21 cellular contexts compared by ENCODE assay signal in the genomic region with DNA sequence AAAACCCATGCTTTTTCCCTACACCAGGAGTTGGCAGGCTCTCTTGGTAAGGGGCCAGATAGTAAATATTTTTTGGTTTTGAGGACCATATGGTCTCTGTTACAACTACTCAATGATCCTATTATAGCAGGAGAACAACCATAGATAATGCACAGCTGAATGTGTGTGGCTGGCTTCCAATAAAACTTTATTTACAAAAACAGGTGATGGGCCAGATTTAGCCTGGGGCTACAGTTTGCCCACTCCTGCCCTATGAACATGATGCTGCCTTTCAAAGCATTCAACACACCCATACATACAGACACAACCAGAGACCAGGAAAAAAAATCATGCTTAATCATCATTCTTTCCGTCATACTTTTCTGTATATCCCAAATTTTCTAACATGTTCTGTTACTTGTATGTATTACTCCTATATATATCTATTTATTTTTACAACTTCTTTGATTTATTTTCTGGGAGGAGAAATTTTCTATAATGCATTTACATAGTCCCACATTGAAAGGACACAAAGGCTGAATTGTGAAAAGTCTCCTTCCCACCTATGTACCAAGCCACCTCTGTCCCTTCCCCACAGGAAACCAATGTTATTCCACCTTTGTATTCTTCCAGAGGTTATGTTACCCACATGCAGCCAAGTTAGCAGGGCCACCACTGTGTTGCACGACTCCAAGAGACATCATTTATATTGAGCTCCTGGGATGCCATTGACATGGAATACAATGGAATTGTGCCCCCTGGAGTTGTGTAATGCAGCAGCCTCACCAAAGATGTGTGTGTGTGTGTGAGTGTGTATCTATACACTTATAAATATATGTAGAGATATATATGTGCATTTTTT. TPM values are rescaled to one million over a fixed set of nuclear protein-coding genes. Genes with fewer than 3 reads are reported as not detected.
DNase-seq lines count a peak whose midpoint lies in the region; TF ChIP-seq lines count a peak whose summit lies in the region.
"Had no signal": no experiment of that assay in that cellular context is flagged by ENCODE, and none has a peak within 500 bp of the region (broad histone marks: within the 10 kb centered on the region; RNA-seq: fewer than 3 reads in every experiment).

No MANE protein-coding gene starts in this region.

- no peak overlapping the region for H3K4me3 Mint-ChIP-seq in endothelial cell (ENCODE audit: unreplicated experiment)
- H3K4me3 Mint-ChIP-seq: activated CD4-positive, alpha-beta T cell treated with anti-CD3 and anti-CD28 coated beads for 36 hours; activated naive CD4-positive, alpha-beta T cell treated with anti-CD3 and anti-CD28 coated beads, Interleukin-2, amount 10 ng/mL, durations not matched to agents 7 days and 5 days; activated T-cell treated with anti-CD3 and anti-CD28 coated beads, Interleukin-2, amount 50 U/mL, for 72 hours; memory B cell; stimulated activated naive CD8-positive, alpha-beta T cell treated with anti-CD3 and anti-CD28 coated beads, Interleukin-15, amount 100 ng/mL, for 72 hours had no signal

- no peak for TF ChIP-seq CTCF in endothelial cell (IDR thresholded peaks at IDR 0.05; ENCODE audit: unreplicated experiment)

- H3K9me3 ChIP-seq in SJCRH30 (replicated peaks): no peaks in the 10 kb centered on the region
- H3K9me3 ChIP-seq: HAP-1, tibial nerve had no signal

- no peaks in the 10 kb centered on the region for H3K36me3 Mint-ChIP-seq in endothelial cell (ENCODE audit: low read depth, unreplicated experiment)
- H3K36me3 Mint-ChIP-seq: activated naive CD4-positive, alpha-beta T cell treated with anti-CD3 and anti-CD28 coated beads, Interleukin-2, amount 10 ng/mL, durations not matched to agents 7 days and 5 days; memory B cell had no signal

- no peak overlapping the region for H3K27ac Mint-ChIP-seq in endothelial cell (ENCODE audit: unreplicated experiment)
- H3K27ac Mint-ChIP-seq: activated CD4-positive, alpha-beta T cell treated with anti-CD3 and anti-CD28 coated beads for 36 hours; activated naive CD4-positive, alpha-beta T cell treated with anti-CD3 and anti-CD28 coated beads, Interleukin-2, amount 10 ng/mL, durations not matched to agents 7 days and 5 days; activated T-cell treated with anti-CD3 and anti-CD28 coated beads, Interleukin-2, amount 50 U/mL, for 72 hours; memory B cell; stimulated activated naive CD8-positive, alpha-beta T cell treated with anti-CD3 and anti-CD28 coated beads, Interleukin-15, amount 100 ng/mL, for 72 hours had no signal

- no peaks in the 10 kb centered on the region for H3K36me3 ChIP-seq in SJCRH30
- H3K36me3 ChIP-seq: HAP-1, tibial nerve had no signal

- DNase-seq in NCI-H345 (lab: John Stamatoyannopoulos, UW) (peak; percentile 61), NCI-H345 treated with DMSO at 0.1 percent for 48 hours (lab: John Stamatoyannopoulos, UW; ENCODE audit: unreplicated experiment) (no peak), NCI-H1694 treated with DMSO at 0.1 percent for 48 hours (lab: John Stamatoyannopoulos, UW) (peak; percentile 97), SJCRH30 (peak; percentile 84 to 94), myocyte (ENCODE audit: low read depth) (peak; percentile 11), endothelial cell (ENCODE audit: low spot score) (no peak)
- DNase-seq in central memory CD4-positive, alpha-beta T cell: no peak
- DNase-seq in stimulated activated CD8-positive, alpha-beta memory T cell treated with anti-CD3 and anti-CD28 coated beads, Interleukin-4, amount 100 ng/mL, for 48 hours: no peak
- DNase-seq: 8988T; activated CD4-positive, alpha-beta T cell treated with anti-CD3 and anti-CD28 coated beads for 36 hours; activated naive CD4-positive, alpha-beta T cell treated with anti-CD3 and anti-CD28 coated beads, Interleukin-2, amount 10 ng/mL, durations not matched to agents 7 days and 5 days; activated T-cell treated with anti-CD3 and anti-CD28 coated beads, Interleukin-2, amount 50 U/mL, for 72 hours; dermis blood vessel endothelial cell; left colon; NCI-H187; NCI-H524 treated with DMSO at 0.1 percent for 48 hours; nucleus accumbens; stimulated activated naive CD8-positive, alpha-beta T cell treated with anti-CD3 and anti-CD28 coated beads, Interleukin-15, amount 100 ng/mL, for 72 hours had no signal

- no peak overlapping the region for H3K4me3 ChIP-seq in SJCRH30
- H3K4me3 ChIP-seq: HAP-1, tibial nerve had no signal

- no peaks in the 10 kb centered on the region for H3K27me3 ChIP-seq in SJCRH30

- H3K27me3 Mint-ChIP-seq in endothelial cell (ENCODE audit: unreplicated experiment): no peaks in the 10 kb centered on the region

- peaks cover 34% of the 10 kb centered on the region for H3K4me1 ChIP-seq in SJCRH30
- H3K4me1 ChIP-seq: HAP-1, tibial nerve had no signal

- no peaks in the 10 kb centered on the region for H3K9me3 Mint-ChIP-seq in endothelial cell (ENCODE audit: unreplicated experiment)
- H3K9me3 Mint-ChIP-seq: activated naive CD4-positive, alpha-beta T cell treated with anti-CD3 and anti-CD28 coated beads, Interleukin-2, amount 10 ng/mL, durations not matched to agents 7 days and 5 days; activated T-cell treated with anti-CD3 and anti-CD28 coated beads, Interleukin-2, amount 50 U/mL, for 72 hours; memory B cell; stimulated activated naive CD8-positive, alpha-beta T cell treated with anti-CD3 and anti-CD28 coated beads, Interleukin-15, amount 100 ng/mL, for 72 hours had no signal

- H3K27ac ChIP-seq in SJCRH30: peak overlapping the region; percentile 44
- H3K27ac ChIP-seq: tibial nerve had no signal

- peaks cover 22% of the 10 kb centered on the region for H3K4me1 Mint-ChIP-seq in endothelial cell (ENCODE audit: unreplicated experiment)
- H3K4me1 Mint-ChIP-seq: activated CD4-positive, alpha-beta T cell treated with anti-CD3 and anti-CD28 coated beads for 36 hours; activated naive CD4-positive, alpha-beta T cell treated with anti-CD3 and anti-CD28 coated beads, Interleukin-2, amount 10 ng/mL, durations not matched to agents 7 days and 5 days; memory B cell; stimulated activated naive CD8-positive, alpha-beta T cell treated with anti-CD3 and anti-CD28 coated beads, Interleukin-15, amount 100 ng/mL, for 72 hours had no signal

RNA-seq across cellular contexts. Expression of a gene that starts 21.9 kb away (rescaled TPM):
- total RNA-seq in SJCRH30 (2014; rRNA removed; shearing (Covaris generic)): 73.7 and 76.6 TPM in 2 replicates
- total RNA-seq in myocyte (115 and 126 TPM in 2 replicates), endothelial cell (ENCODE audit: unreplicated experiment) (60.6 TPM)
- 95.2 TPM for polyA plus RNA-seq in myocyte (2012)

Comparison
In these comparisons a context has a peak if more than half of its experiments do, and no peak if none do; other contexts are left out.
1. DNase-seq: peak in NCI-H345 (single experiment), NCI-H1694 treated with DMSO at 0.1 percent for 48 hours (single experiment), SJCRH30 (2 of 2) and myocyte (single experiment); none in NCI-H345 treated with DMSO at 0.1 percent for 48 hours (single experiment), endothelial cell (single experiment), central memory CD4-positive, alpha-beta T cell (single experiment) and stimulated activated CD8-positive, alpha-beta memory T cell treated with anti-CD3 and anti-CD28 coated beads, Interleukin-4, amount 100 ng/mL, for 48 hours (single experiment).